ENCODE assay signal across 8 cellular contexts in the genomic region with DNA sequence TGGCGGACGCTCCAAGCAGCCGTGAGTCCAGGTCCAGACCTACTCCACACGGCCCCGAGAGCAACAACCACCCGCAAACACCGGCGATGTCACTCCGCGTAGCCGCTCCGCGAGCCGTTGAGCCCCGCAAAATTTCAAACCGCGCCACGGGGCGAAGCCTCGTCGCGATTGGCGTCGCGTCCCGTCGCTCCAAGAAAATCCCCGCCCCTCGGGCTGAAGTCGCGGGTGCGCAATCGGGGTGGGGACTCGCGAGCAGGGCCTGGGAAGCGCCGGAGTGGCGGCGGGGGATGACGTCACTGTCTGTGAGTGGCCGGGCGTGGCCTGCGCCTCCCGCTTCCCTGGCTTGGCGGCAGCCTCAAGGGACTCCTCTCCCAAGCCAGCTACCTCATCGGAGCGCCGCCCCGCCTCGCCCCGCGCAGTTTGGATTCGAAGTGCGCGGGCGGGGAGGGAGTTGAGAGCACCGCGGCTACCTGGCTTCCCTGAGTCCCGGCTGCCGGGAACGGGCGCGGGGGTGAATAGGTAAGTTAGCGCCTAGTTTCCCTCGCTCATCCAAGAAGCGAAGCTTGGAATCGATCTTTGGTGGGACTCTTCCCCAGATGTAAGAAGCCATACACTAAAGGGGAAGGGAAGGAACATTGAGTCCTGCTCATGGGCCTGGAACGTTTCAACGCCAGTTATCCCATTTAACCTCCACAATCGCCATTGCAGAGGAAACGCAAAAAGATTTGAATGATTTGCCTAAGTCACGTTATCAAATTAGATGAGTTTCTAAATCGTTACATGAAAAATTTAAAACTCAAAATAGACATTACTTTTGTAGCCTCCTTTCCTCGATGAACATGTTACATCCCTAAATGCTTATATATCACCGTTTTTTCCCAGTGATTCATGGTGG.
DNase-seq lines count a peak whose midpoint lies in the region; ATAC-seq lines count a peak whose summit lies in the region.

A gene with protein sequence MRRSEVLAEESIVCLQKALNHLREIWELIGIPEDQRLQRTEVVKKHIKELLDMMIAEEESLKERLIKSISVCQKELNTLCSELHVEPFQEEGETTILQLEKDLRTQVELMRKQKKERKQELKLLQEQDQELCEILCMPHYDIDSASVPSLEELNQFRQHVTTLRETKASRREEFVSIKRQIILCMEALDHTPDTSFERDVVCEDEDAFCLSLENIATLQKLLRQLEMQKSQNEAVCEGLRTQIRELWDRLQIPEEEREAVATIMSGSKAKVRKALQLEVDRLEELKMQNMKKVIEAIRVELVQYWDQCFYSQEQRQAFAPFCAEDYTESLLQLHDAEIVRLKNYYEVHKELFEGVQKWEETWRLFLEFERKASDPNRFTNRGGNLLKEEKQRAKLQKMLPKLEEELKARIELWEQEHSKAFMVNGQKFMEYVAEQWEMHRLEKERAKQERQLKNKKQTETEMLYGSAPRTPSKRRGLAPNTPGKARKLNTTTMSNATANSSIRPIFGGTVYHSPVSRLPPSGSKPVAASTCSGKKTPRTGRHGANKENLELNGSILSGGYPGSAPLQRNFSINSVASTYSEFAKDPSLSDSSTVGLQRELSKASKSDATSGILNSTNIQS (minus strand): TSS at position 119 of the 895 bp plus-strand sequence. CDS start 118 bp downstream, at position 1.

- peak; percentile 96 for ATAC-seq in GM19023 (IDR thresholded peaks at IDR 0.05; ENCODE audit: unreplicated experiment)
- ATAC-seq in HG03280 (IDR thresholded peaks at IDR 0.05; ENCODE audit: unreplicated experiment), result peak; percentile 94

- DNase-seq in AG08396 (ENCODE audit: low spot score) (peak; percentile 100), NCI-H345 treated with DMSO at 0.1 percent for 48 hours (lab: John Stamatoyannopoulos, UW; ENCODE audit: unreplicated experiment) (peak; percentile 76), inferior parietal cortex (ENCODE audit: extremely low spot score) (peak; percentile 96)
- DNase-seq in activated CD4-positive, CD25-positive, alpha-beta regulatory T cell (lab: John Stamatoyannopoulos, UW), result peak; percentile 89 to 94 (median 91)
- DNase-seq in central memory CD4-positive, alpha-beta T cell, result peak; percentile 97
- DNase-seq in stimulated activated CD4-positive, alpha-beta T cell treated with anti-CD3 and anti-CD28 coated beads, Interleukin-12 subunit alpha, Interleukin-12 subunit beta, amount 100 ng/mL, for 24 hours (ENCODE audit: low read depth in 2 of 2), result peak; percentile 96 to 97

Comparison
In these comparisons a context has a peak if more than half of its experiments do, and no peak if none do; other contexts are left out.
1. Peak in every context shown above with its lines: DNase-seq and ATAC-seq.